15 cellular contexts compared by ENCODE assay signal in genomic region chr1:9267352-9267686, GRCh38. TPM values are rescaled to one million over a fixed set of nuclear protein-coding genes. Genes with fewer than 3 reads are reported as not detected.
DNase-seq lines count a peak whose midpoint lies in the region; ATAC-seq and TF ChIP-seq lines count a peak whose summit lies in the region.
"Had no signal": no experiment of that assay in that cellular context is flagged by ENCODE, and none has a peak within 500 bp of the region (broad histone marks: within the 10 kb centered on the region; RNA-seq: fewer than 3 reads in every experiment).

No MANE protein-coding gene starts in this region.

- TF ChIP-seq EP300 in SK-N-SH (IDR thresholded peaks at IDR 0.05; ENCODE audit: borderline replicate concordance in 1 of 2, low read depth in 1 of 2, low read length in 1 of 2): no peak

- H3K9me3 Mint-ChIP-seq in activated naive CD8-positive, alpha-beta T cell treated with anti-CD3 and anti-CD28 coated beads for 36 hours: no peaks in the 10 kb centered on the region
- H3K9me3 Mint-ChIP-seq in activated naive CD8-positive, alpha-beta T cell treated with anti-CD3 and anti-CD28 coated beads, Interleukin-2, amount 50 U/mL, for 24 hours: no peaks in the 10 kb centered on the region
- no peaks in the 10 kb centered on the region for H3K9me3 Mint-ChIP-seq in natural killer cell
- H3K9me3 Mint-ChIP-seq: activated T-cell treated with anti-CD3 and anti-CD28 coated beads, Interleukin-2, amount 50 U/mL, for 4 hours; nephron; stimulated activated naive CD8-positive, alpha-beta T cell treated with anti-CD3 and anti-CD28 coated beads, Interleukin-15, Interleukin-2, amounts not matched to agents 100 ng/mL and 50 ng/mL, for 24 hours had no signal

- POLR2A ChIA-PET in SK-N-SH (lab: Yijun Ruan, JAX): no interaction called here

- no peak overlapping the region for H2AFZ ChIP-seq in SK-N-SH (ENCODE audit: low read depth)

- H3K27me3 Mint-ChIP-seq in activated naive CD8-positive, alpha-beta T cell treated with anti-CD3 and anti-CD28 coated beads for 36 hours: no peaks in the 10 kb centered on the region
- H3K27me3 Mint-ChIP-seq in activated naive CD8-positive, alpha-beta T cell treated with anti-CD3 and anti-CD28 coated beads, Interleukin-2, amount 50 U/mL, for 24 hours: no peaks in the 10 kb centered on the region
- H3K27me3 Mint-ChIP-seq in T-helper 17 cell (no peaks in the 10 kb centered on the region), natural killer cell (ENCODE audit: low read depth in 2 of 2) (no peaks in the 10 kb centered on the region)
- H3K27me3 Mint-ChIP-seq: CD4-positive, CD25-positive, alpha-beta regulatory T cell; progenitor cell of endocrine pancreas; stimulated activated naive CD8-positive, alpha-beta T cell treated with anti-CD3 and anti-CD28 coated beads, Interleukin-15, Interleukin-2, amounts not matched to agents 100 ng/mL and 50 ng/mL, for 24 hours had no signal

- peaks cover 0 to 3% of the 10 kb centered on the region in 2 experiments; a peak in 1 of 4 replicates for H3K4me1 ChIP-seq in SK-N-SH (ENCODE audit: control insufficient read depth in 1 of 2, insufficient read depth in 2 of 2, low read depth in 1 of 2, low read length in 1 of 2)
- H3K4me1 ChIP-seq: Peyer's patch had no signal

- H3K79me2 ChIP-seq in SK-N-SH (ENCODE audit: insufficient read depth): no peaks in the 10 kb centered on the region

- H3K27me3 ChIP-seq in SK-N-SH (ENCODE audit: insufficient read depth): no peaks in the 10 kb centered on the region
- H3K27me3 ChIP-seq: Peyer's patch, upper lobe of left lung had no signal

- H3K27ac Mint-ChIP-seq in activated naive CD8-positive, alpha-beta T cell treated with anti-CD3 and anti-CD28 coated beads for 36 hours: peak overlapping the region; percentile 43
- no peak overlapping the region for H3K27ac Mint-ChIP-seq in activated naive CD8-positive, alpha-beta T cell treated with anti-CD3 and anti-CD28 coated beads, Interleukin-2, amount 50 U/mL, for 24 hours
- H3K27ac Mint-ChIP-seq in T-helper 17 cell: no peak overlapping the region
- H3K27ac Mint-ChIP-seq in natural killer cell: no peak overlapping the region
- H3K27ac Mint-ChIP-seq: CD4-positive, CD25-positive, alpha-beta regulatory T cell; nephron; progenitor cell of endocrine pancreas; stimulated activated naive CD8-positive, alpha-beta T cell treated with anti-CD3 and anti-CD28 coated beads, Interleukin-15, Interleukin-2, amounts not matched to agents 100 ng/mL and 50 ng/mL, for 24 hours had no signal

- no peak overlapping the region for H3K9ac ChIP-seq in SK-N-SH

- no peaks in the 10 kb centered on the region for H4K20me1 ChIP-seq in SK-N-SH (ENCODE audit: insufficient read depth)

- WGBS in SK-N-SH (ENCODE audit: low lambda C conversion rate): 82% methylated on average over 7 of the region's 7 CpGs

- H3K4me2 ChIP-seq in SK-N-SH: no peak overlapping the region

- peak; percentile 59 for TF ChIP-seq CTCF in natural killer cell (IDR thresholded peaks at IDR 0.05)
- TF ChIP-seq CTCF in SK-N-SH (IDR thresholded peaks at IDR 0.05): no peak; the same call in none of the 2 replicates

- CTCF ChIA-PET in SK-N-SH (lab: Yijun Ruan, JAX): interaction anchor here (0.6 to 7.9 kb wide), 45 partner anchors 8 to 458 kb away, joined by 3 to 156 read pairs (median 4); no protein-coding TSS in a partner anchor

- no peak overlapping the region; a peak in 1 of 4 replicates for H3K4me3 ChIP-seq in SK-N-SH (ENCODE audit: low read depth in 2 of 2, low read length in 1 of 2)
- H3K4me3 ChIP-seq: Peyer's patch, upper lobe of left lung had no signal

- no peaks in the 10 kb centered on the region for H3K9me2 ChIP-seq in SK-N-SH

- no peak for DNase-seq in activated naive CD8-positive, alpha-beta T cell treated with anti-CD3 and anti-CD28 coated beads for 36 hours
- no peak for DNase-seq in activated naive CD8-positive, alpha-beta T cell treated with anti-CD3 and anti-CD28 coated beads, Interleukin-2, amount 50 U/mL, for 24 hours
- no peak for DNase-seq in T-helper 17 cell
- no peak for DNase-seq in natural killer cell
- no peak for DNase-seq in SK-N-SH
- no peak for DNase-seq in mucosa of gallbladder (ENCODE audit: low spot score)
- DNase-seq in AG20443 (ENCODE audit: low spot score): no peak

- H3K36me3 Mint-ChIP-seq in activated naive CD8-positive, alpha-beta T cell treated with anti-CD3 and anti-CD28 coated beads for 36 hours: no peaks in the 10 kb centered on the region
- H3K36me3 Mint-ChIP-seq in activated naive CD8-positive, alpha-beta T cell treated with anti-CD3 and anti-CD28 coated beads, Interleukin-2, amount 50 U/mL, for 24 hours (ENCODE audit: low read depth): peaks cover 2% of the 10 kb centered on the region
- H3K36me3 Mint-ChIP-seq in T-helper 17 cell (ENCODE audit: low read depth): no peaks in the 10 kb centered on the region
- no peaks in the 10 kb centered on the region for H3K36me3 Mint-ChIP-seq in natural killer cell

- no peak overlapping the region for H3K4me3 Mint-ChIP-seq in activated naive CD8-positive, alpha-beta T cell treated with anti-CD3 and anti-CD28 coated beads for 36 hours
- H3K4me3 Mint-ChIP-seq in activated naive CD8-positive, alpha-beta T cell treated with anti-CD3 and anti-CD28 coated beads, Interleukin-2, amount 50 U/mL, for 24 hours: no peak overlapping the region
- H3K4me3 Mint-ChIP-seq in T-helper 17 cell (peak overlapping the region; percentile 45), natural killer cell (no peak overlapping the region)
- H3K4me3 Mint-ChIP-seq: activated T-cell treated with anti-CD3 and anti-CD28 coated beads, Interleukin-2, amount 50 U/mL, for 4 hours; CD4-positive, CD25-positive, alpha-beta regulatory T cell; nephron; stimulated activated naive CD8-positive, alpha-beta T cell treated with anti-CD3 and anti-CD28 coated beads, Interleukin-15, Interleukin-2, amounts not matched to agents 100 ng/mL and 50 ng/mL, for 24 hours had no signal

- peaks cover 0 to 36% of the 10 kb centered on the region in 2 experiments for H3K36me3 ChIP-seq in SK-N-SH (replicated peaks in 1 of 2; ENCODE audit: control insufficient read depth in 1 of 2, insufficient read depth in 2 of 2, low read length in 1 of 2)

- H3K4me1 Mint-ChIP-seq in activated naive CD8-positive, alpha-beta T cell treated with anti-CD3 and anti-CD28 coated beads for 36 hours: no peaks in the 10 kb centered on the region
- H3K4me1 Mint-ChIP-seq in activated naive CD8-positive, alpha-beta T cell treated with anti-CD3 and anti-CD28 coated beads, Interleukin-2, amount 50 U/mL, for 24 hours: peaks cover 5% of the 10 kb centered on the region
- H3K4me1 Mint-ChIP-seq in T-helper 17 cell: peaks cover 10% of the 10 kb centered on the region
- peaks cover 0 to 5% of the 10 kb centered on the region in 2 donors for H3K4me1 Mint-ChIP-seq in natural killer cell

- H3F3A ChIP-seq in SK-N-SH (replicated peaks; ENCODE audit: insufficient read depth): no peaks in the 10 kb centered on the region

- no peak for ATAC-seq in activated naive CD8-positive, alpha-beta T cell treated with anti-CD3 and anti-CD28 coated beads, Interleukin-2, amount 50 U/mL, for 24 hours
- ATAC-seq in T-helper 17 cell (peak; percentile 30), natural killer cell (no peak), HG03108 (IDR thresholded peaks at IDR 0.05; ENCODE audit: unreplicated experiment) (no peak)

- no peak for TF ChIP-seq RAD21 in SK-N-SH (IDR thresholded peaks at IDR 0.05; ENCODE audit: low read length)

- H3K9me3 ChIP-seq in T-helper 17 cell (ENCODE audit: control insufficient read depth, low read length, poor library complexity, severe bottlenecking) (no peaks in the 10 kb centered on the region), SK-N-SH (no peaks in the 10 kb centered on the region)
- H3K9me3 ChIP-seq: Peyer's patch, upper lobe of left lung had no signal

- H3K27ac ChIP-seq in SK-N-SH (ENCODE audit: low read depth in 2 of 2, low read length in 1 of 2): no peak overlapping the region
- H3K27ac ChIP-seq: Peyer's patch, upper lobe of left lung had no signal

- intact Hi-C loops in natural killer cell (cut with micrococcal nuclease): loop anchor here (1.0 kb wide), 1 partner anchor 224 kb away; no protein-coding TSS in a partner anchor

TF ChIP-seq in SK-N-SH, 30 proteins besides CTCF, POLR2A, EP300 and RAD21 (continues in another document):
- TF ChIP-seq MEF2A (IDR thresholded peaks at IDR 0.05; ENCODE audit: borderline replicate concordance, low read depth): no peak

RNA-seq across cellular contexts. Expression of gene SPSB1, which starts 25.4 kb away (rescaled TPM):
- total RNA-seq in activated naive CD8-positive, alpha-beta T cell treated with anti-CD3 and anti-CD28 coated beads for 36 hours: under 1 TPM; 0.36 to 0.37 TPM
- total RNA-seq in T-helper 17 cell (1 to 10 TPM; 7.7 to 9.2 TPM), natural killer cell (1 to 10 TPM in 2 of 3 donors, under 1 TPM in 1; 0.82 to 3.0 (median 1.5) TPM), mucosa of gallbladder (25.3 TPM)
- polyA plus RNA-seq in SK-N-SH (2012; rRNA removed): 8.4 and 9.2 TPM in 2 replicates
- polyA plus RNA-seq in SK-N-SH (2012; cell fraction: cytosol; rRNA removed): 4.4 and 5.8 TPM in 2 replicates
- polyA plus RNA-seq in SK-N-SH (2012; cell fraction: nucleus; rRNA removed): 5.4 and 7.6 TPM in 2 replicates

RNA-seq across cellular contexts. Expression of gene H6PD, which starts 32.7 kb away (rescaled TPM):
- 1 to 10 TPM; 5.7 to 5.9 TPM for total RNA-seq in activated naive CD8-positive, alpha-beta T cell treated with anti-CD3 and anti-CD28 coated beads for 36 hours
- 10 to 100 TPM; 16.1 to 19.2 TPM for total RNA-seq in T-helper 17 cell
- total RNA-seq in natural killer cell: 10 to 100 TPM; 24.3 to 37.1 (median 31.2) TPM
- polyA plus RNA-seq in SK-N-SH (2012; rRNA removed): 16.2 and 19.1 TPM in 2 replicates
- 10.0 and 13.9 TPM in 2 replicates for polyA plus RNA-seq in SK-N-SH (2012; cell fraction: cytosol; rRNA removed)
- polyA plus RNA-seq in SK-N-SH (2012; cell fraction: nucleus; rRNA removed): 23.2 and 26.0 TPM in 2 replicates
- total RNA-seq in mucosa of gallbladder: 45.6 TPM
